Comparison of ENCODE assay signal across 8 cellular contexts in genomic region chr16:66925322-66925840, GRCh38. TPM values are rescaled to one million over a fixed set of nuclear protein-coding genes. Genes with fewer than 3 reads are reported as not detected.
DNase-seq lines count a peak whose midpoint lies in the region; ATAC-seq and TF ChIP-seq lines count a peak whose summit lies in the region.

Gene RRAD (minus strand): TSS chr16:66925535. CDS start chr16:66925179, 356 bp downstream.

- peak; percentile 86 to 94 for TF ChIP-seq POLR2A in gastrocnemius medialis (IDR thresholded peaks at IDR 0.05)

- peaks cover 26% of the 10 kb centered on the region for H3K4me1 Mint-ChIP-seq in activated CD4-positive, alpha-beta T cell treated with anti-CD3 and anti-CD28 coated beads, Interleukin-2, amount 10 ng/mL, durations not matched to agents 24 days and 14 days
- H3K4me1 Mint-ChIP-seq in activated T-helper 17 cell treated with anti-CD3 and anti-CD28 coated beads, Interleukin-2, amount 50 U/mL, for 72 hours: peaks cover 5% of the 10 kb centered on the region

- peak within 1 kb of the TSS; percentile 57 to 79 (median 72) for H3K4me3 ChIP-seq in gastrocnemius medialis

- peak within 1 kb of the TSS; percentile 91 to 99 (median 96) for H3K27ac ChIP-seq in gastrocnemius medialis

- peak; percentile 66 for DNase-seq in activated CD4-positive, alpha-beta T cell treated with anti-CD3 and anti-CD28 coated beads, Interleukin-2, amount 10 ng/mL, durations not matched to agents 24 days and 14 days
- DNase-seq in activated CD4-positive, alpha-beta T cell treated with anti-CD3 and anti-CD28 coated beads for 48 hours: no peak
- DNase-seq in left ventricle myocardium superior (peak; percentile 81), gastrocnemius medialis (peak; percentile 73 to 92), hippocampal formation (lab: John Stamatoyannopoulos, UW) (no peak), GOT3 (lab: John Stamatoyannopoulos, UW) (no peak)
- DNase-seq in stimulated activated CD4-positive, alpha-beta T cell treated with anti-CD3 and anti-CD28 coated beads, Interleukin-1b, Interleukin-23, amount 100 ng/mL, for 48 hours: no peak

- intact Hi-C loops in activated CD4-positive, alpha-beta T cell treated with anti-CD3 and anti-CD28 coated beads, Interleukin-2, amount 10 ng/mL, durations not matched to agents 24 days and 14 days (cut with micrococcal nuclease): loop anchor here (5.0 kb wide), 1 partner anchor 43 kb away; the partner anchor contains the start of gene PDP2
- intact Hi-C loops in left ventricle myocardium superior (cut with micrococcal nuclease) (no loop called here), gastrocnemius medialis (cut with DNase I; ENCODE audit: low total_unique reads) (no loop called here)

- peaks cover 34% of the 10 kb centered on the region for H3K27me3 Mint-ChIP-seq in activated CD4-positive, alpha-beta T cell treated with anti-CD3 and anti-CD28 coated beads, Interleukin-2, amount 10 ng/mL, durations not matched to agents 24 days and 14 days
- peaks cover 17% of the 10 kb centered on the region for H3K27me3 Mint-ChIP-seq in activated T-helper 17 cell treated with anti-CD3 and anti-CD28 coated beads, Interleukin-2, amount 50 U/mL, for 72 hours

- no peaks in the 10 kb centered on the region for H3K36me3 Mint-ChIP-seq in activated CD4-positive, alpha-beta T cell treated with anti-CD3 and anti-CD28 coated beads, Interleukin-2, amount 10 ng/mL, durations not matched to agents 24 days and 14 days (ENCODE audit: low read depth)
- H3K36me3 Mint-ChIP-seq in activated T-helper 17 cell treated with anti-CD3 and anti-CD28 coated beads, Interleukin-2, amount 50 U/mL, for 72 hours (ENCODE audit: low read depth): peaks cover 9% of the 10 kb centered on the region

- ATAC-seq in activated T-helper 17 cell treated with anti-CD3 and anti-CD28 coated beads, Interleukin-2, amount 50 U/mL, for 72 hours (replicated peaks): peak; percentile 1
- ATAC-seq in left ventricle myocardium superior: peak; percentile 52
- ATAC-seq in gastrocnemius medialis: peak; percentile 4 to 13

- peaks cover 0 to 20% of the 10 kb centered on the region in 2 donors for H3K36me3 ChIP-seq in gastrocnemius medialis

- no peaks in the 10 kb centered on the region for H3K27me3 ChIP-seq in gastrocnemius medialis

- H3K27ac Mint-ChIP-seq in activated CD4-positive, alpha-beta T cell treated with anti-CD3 and anti-CD28 coated beads, Interleukin-2, amount 10 ng/mL, durations not matched to agents 24 days and 14 days: peak within 1 kb of the TSS; percentile 75
- peak within 1 kb of the TSS; percentile 65 for H3K27ac Mint-ChIP-seq in activated T-helper 17 cell treated with anti-CD3 and anti-CD28 coated beads, Interleukin-2, amount 50 U/mL, for 72 hours

- TF ChIP-seq CTCF in gastrocnemius medialis (IDR thresholded peaks at IDR 0.05 in 4 of 5, conservative IDR thresholded peaks at IDR 0.05 in 1 of 5): peak in 3 of 5 experiments; percentile 16 to 25 (median 21)

- in situ Hi-C loops in gastrocnemius medialis (cut with MboI; ENCODE audit: low sequenced_read_pairs in 4 of 4): no loop called here

- no peaks in the 10 kb centered on the region for H3K9me3 Mint-ChIP-seq in activated CD4-positive, alpha-beta T cell treated with anti-CD3 and anti-CD28 coated beads, Interleukin-2, amount 10 ng/mL, durations not matched to agents 24 days and 14 days
- H3K9me3 Mint-ChIP-seq in activated T-helper 17 cell treated with anti-CD3 and anti-CD28 coated beads, Interleukin-2, amount 50 U/mL, for 72 hours: no peaks in the 10 kb centered on the region

- H3K9me3 ChIP-seq in gastrocnemius medialis: no peaks in the 10 kb centered on the region

- H3K4me1 ChIP-seq in gastrocnemius medialis: peaks cover 63 to 90% of the 10 kb centered on the region in 2 donors

- H3K4me3 Mint-ChIP-seq in activated CD4-positive, alpha-beta T cell treated with anti-CD3 and anti-CD28 coated beads, Interleukin-2, amount 10 ng/mL, durations not matched to agents 24 days and 14 days: peak within 1 kb of the TSS; percentile 75
- H3K4me3 Mint-ChIP-seq in activated T-helper 17 cell treated with anti-CD3 and anti-CD28 coated beads, Interleukin-2, amount 50 U/mL, for 72 hours: peak within 1 kb of the TSS; percentile 62

RNA-seq across cellular contexts. Expression of gene RRAD, which starts in this region (rescaled TPM):
- 1.3 TPM in 2 replicates for total RNA-seq in activated CD4-positive, alpha-beta T cell treated with anti-CD3 and anti-CD28 coated beads, Interleukin-2, amount 10 ng/mL, durations not matched to agents 24 days and 14 days
- 1 to 10 TPM; 2.1 to 6.5 TPM for total RNA-seq in activated T-helper 17 cell treated with anti-CD3 and anti-CD28 coated beads, Interleukin-2, amount 50 U/mL, for 72 hours
- total RNA-seq in left ventricle myocardium superior: 86.7 TPM
- 1,000 to 10,000 TPM in 1 of 4 donors, 100 to 1,000 TPM in 3; 286 to 1,191 (median 655) TPM for total RNA-seq in gastrocnemius medialis

Comparison
In these comparisons a context has a peak if more than half of its experiments do, and no peak if none do; other contexts are left out.
1. RNA of gene RRAD (total RNA-seq): 286 to 1,191 TPM in gastrocnemius medialis and 86.7 TPM in left ventricle myocardium superior (single experiment); 2.1 to 6.5 TPM in activated T-helper 17 cell treated with anti-CD3 and anti-CD28 coated beads, Interleukin-2, amount 50 U/mL, for 72 hours and 1.3 TPM in activated CD4-positive, alpha-beta T cell treated with anti-CD3 and anti-CD28 coated beads, Interleukin-2, amount 10 ng/mL, durations not matched to agents 24 days and 14 days; every median in the first group is over 10 times any median in the second.
2. DNase-seq: peak in activated CD4-positive, alpha-beta T cell treated with anti-CD3 and anti-CD28 coated beads, Interleukin-2, amount 10 ng/mL, durations not matched to agents 24 days and 14 days (single experiment), left ventricle myocardium superior (single experiment) and gastrocnemius medialis (2 of 2); none in activated CD4-positive, alpha-beta T cell treated with anti-CD3 and anti-CD28 coated beads for 48 hours (single experiment), hippocampal formation (0 of 2), stimulated activated CD4-positive, alpha-beta T cell treated with anti-CD3 and anti-CD28 coated beads, Interleukin-1b, Interleukin-23, amount 100 ng/mL, for 48 hours (single experiment) and GOT3 (single experiment).
3. ATAC-seq: peak in every context shown above with its lines; median percentile 52 in left ventricle myocardium superior; 8 in gastrocnemius medialis; 1 in activated T-helper 17 cell treated with anti-CD3 and anti-CD28 coated beads, Interleukin-2, amount 50 U/mL, for 72 hours.